1 cellular context compared by ENCODE assay signal in the genomic region with DNA sequence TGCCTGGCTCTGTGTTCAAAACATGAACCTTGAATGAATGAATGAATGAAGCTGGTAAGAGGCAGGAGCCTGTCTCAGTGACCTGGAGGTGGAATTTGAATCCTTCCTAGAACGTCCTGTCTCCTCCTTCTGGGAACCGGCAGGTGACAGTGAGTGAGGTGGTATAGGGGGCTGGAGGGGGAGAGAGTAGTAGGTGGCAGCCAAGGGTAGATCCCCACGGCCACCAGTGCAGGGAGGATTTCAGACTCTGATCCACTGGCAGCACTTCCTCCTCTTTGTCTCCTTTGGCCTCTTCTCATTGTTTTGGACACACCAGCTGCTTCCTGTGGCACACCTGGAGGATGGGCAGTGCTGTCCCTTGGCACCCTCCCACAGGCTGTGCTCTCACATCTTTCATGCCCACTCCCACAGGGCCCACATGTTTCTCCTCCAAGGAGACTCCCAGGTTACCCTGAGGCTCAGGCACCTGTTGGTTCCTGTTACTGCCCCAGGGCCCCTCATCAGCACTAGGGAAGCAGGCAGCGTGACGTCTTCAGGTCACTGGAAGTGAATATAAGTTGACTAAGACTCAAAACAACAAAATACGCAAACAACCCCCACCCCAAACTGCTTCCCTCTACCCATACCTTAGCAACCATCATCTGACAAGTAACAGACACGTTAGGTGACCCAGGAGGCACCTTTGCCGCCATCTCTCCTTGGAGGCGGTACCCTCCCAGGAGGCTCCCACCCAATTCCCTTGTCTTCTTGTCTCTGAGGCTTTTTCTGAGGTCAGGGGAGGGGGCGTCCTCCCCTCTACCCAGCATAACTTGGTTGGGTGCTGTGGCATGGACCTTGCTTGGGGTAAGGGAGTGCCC.
TF ChIP-seq lines count a peak whose summit lies in the region.

No MANE protein-coding gene starts in this region.

TF ChIP-seq in H1, 55 proteins besides CTCF, POLR2A, EP300 and RAD21:
- TF ChIP-seq, protein P1, sequence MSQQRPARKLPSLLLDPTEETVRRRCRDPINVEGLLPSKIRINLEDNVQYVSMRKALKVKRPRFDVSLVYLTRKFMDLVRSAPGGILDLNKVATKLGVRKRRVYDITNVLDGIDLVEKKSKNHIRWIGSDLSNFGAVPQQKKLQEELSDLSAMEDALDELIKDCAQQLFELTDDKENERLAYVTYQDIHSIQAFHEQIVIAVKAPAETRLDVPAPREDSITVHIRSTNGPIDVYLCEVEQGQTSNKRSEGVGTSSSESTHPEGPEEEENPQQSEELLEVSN (IDR thresholded peaks at IDR 0.05) = no peak
- no peak for TF ChIP-seq MAFK (IDR thresholded peaks at IDR 0.05; ENCODE audit: low read depth, low read length)
- TF ChIP-seq NRF1 (IDR thresholded peaks at IDR 0.05; ENCODE audit: low read depth, low read length) = no peak
- no peak for TF ChIP-seq CTBP2 (IDR thresholded peaks at IDR 0.05; ENCODE audit: borderline replicate concordance, insufficient read depth, insufficient read length, low read length)
- no peak for TF ChIP-seq SIX5 (IDR thresholded peaks at IDR 0.05; ENCODE audit: low read depth, low read length)
- no peak for TF ChIP-seq KDM1A (IDR thresholded peaks at IDR 0.05; ENCODE audit: borderline replicate concordance, low read length)
- TF ChIP-seq RXRA (IDR thresholded peaks at IDR 0.05; ENCODE audit: insufficient read depth, low read depth, low read length) = no peak
- no peak for TF ChIP-seq CREB1 (IDR thresholded peaks at IDR 0.05)
- no peak for TF ChIP-seq BCL11A (IDR thresholded peaks at IDR 0.05; ENCODE audit: low read depth in 2 of 2, low read length in 2 of 2)
- TF ChIP-seq GTF2F1 (IDR thresholded peaks at IDR 0.05; ENCODE audit: borderline replicate concordance, low read depth, low read length) = no peak
- TF ChIP-seq, protein P2, sequence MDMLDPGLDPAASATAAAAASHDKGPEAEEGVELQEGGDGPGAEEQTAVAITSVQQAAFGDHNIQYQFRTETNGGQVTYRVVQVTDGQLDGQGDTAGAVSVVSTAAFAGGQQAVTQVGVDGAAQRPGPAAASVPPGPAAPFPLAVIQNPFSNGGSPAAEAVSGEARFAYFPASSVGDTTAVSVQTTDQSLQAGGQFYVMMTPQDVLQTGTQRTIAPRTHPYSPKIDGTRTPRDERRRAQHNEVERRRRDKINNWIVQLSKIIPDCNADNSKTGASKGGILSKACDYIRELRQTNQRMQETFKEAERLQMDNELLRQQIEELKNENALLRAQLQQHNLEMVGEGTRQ (IDR thresholded peaks at IDR 0.05; ENCODE audit: low read length) = no peak
- TF ChIP-seq JUND (IDR thresholded peaks at IDR 0.05; ENCODE audit: low read length) = no peak
- no peak for TF ChIP-seq SP2 (IDR thresholded peaks at IDR 0.05; ENCODE audit: low read length)
- TF ChIP-seq, protein P3, sequence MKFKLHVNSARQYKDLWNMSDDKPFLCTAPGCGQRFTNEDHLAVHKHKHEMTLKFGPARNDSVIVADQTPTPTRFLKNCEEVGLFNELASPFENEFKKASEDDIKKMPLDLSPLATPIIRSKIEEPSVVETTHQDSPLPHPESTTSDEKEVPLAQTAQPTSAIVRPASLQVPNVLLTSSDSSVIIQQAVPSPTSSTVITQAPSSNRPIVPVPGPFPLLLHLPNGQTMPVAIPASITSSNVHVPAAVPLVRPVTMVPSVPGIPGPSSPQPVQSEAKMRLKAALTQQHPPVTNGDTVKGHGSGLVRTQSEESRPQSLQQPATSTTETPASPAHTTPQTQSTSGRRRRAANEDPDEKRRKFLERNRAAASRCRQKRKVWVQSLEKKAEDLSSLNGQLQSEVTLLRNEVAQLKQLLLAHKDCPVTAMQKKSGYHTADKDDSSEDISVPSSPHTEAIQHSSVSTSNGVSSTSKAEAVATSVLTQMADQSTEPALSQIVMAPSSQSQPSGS (IDR thresholded peaks at IDR 0.05; ENCODE audit: low read length) = no peak
- no peak for TF ChIP-seq BRCA1 (IDR thresholded peaks at IDR 0.05; ENCODE audit: low read depth, low read length)
- no peak for TF ChIP-seq POU5F1 (IDR thresholded peaks at IDR 0.05; ENCODE audit: low read depth, low read length)
- TF ChIP-seq KDM4A (IDR thresholded peaks at IDR 0.05; ENCODE audit: low read depth, low read length, severe bottlenecking) = no peak
- TF ChIP-seq ZNF274 (IDR thresholded peaks at IDR 0.05; ENCODE audit: borderline replicate concordance, extremely low read depth, low read length) = no peak
